In genomic region chr9:91312717-91313325, GRCh38 we compare ENCODE assay signal across 19 cellular contexts. TPM values are rescaled to one million over a fixed set of nuclear protein-coding genes. Genes with fewer than 3 reads are reported as not detected.
A peak's percentile ranks its signal among the peaks of the same experiment; 100 is the strongest.
DNase-seq lines count a peak whose midpoint lies in the region; ATAC-seq and TF ChIP-seq lines count a peak whose summit lies in the region.
"Had no signal": no experiment of that assay in that cellular context is flagged by ENCODE, and none has a peak within 500 bp of the region (broad histone marks: within the 10 kb centered on the region; RNA-seq: fewer than 3 reads in every experiment).

No MANE protein-coding gene starts in this region.

- peak overlapping the region; percentile 53 for H3K4me2 ChIP-seq in mammary epithelial cell (ENCODE audit: insufficient read depth, low read depth, low read length)
- H3K4me2 ChIP-seq: BLaER1 had no signal

- dilution Hi-C loops in mammary epithelial cell (cut with HindIII; ENCODE audit: low sequenced_read_pairs): no loop called here

- ATAC-seq in activated naive CD4-positive, alpha-beta T cell treated with anti-CD3 and anti-CD28 coated beads, Interleukin-2, amount 50 U/mL, for 72 hours: no peak
- peak; percentile 79 for ATAC-seq in left lung
- no peak for ATAC-seq in GM18861 (IDR thresholded peaks at IDR 0.05; ENCODE audit: unreplicated experiment)

- no peaks in the 10 kb centered on the region for H3K9me3 ChIP-seq in mammary epithelial cell (replicated peaks; ENCODE audit: insufficient read depth, low read length)
- no peaks in the 10 kb centered on the region for H3K9me3 ChIP-seq in left lung

- in situ Hi-C loops in mammary epithelial cell (cut with MboI; ENCODE audit: low sequenced_read_pairs in 2 of 2): no loop called here

- no TSS peak for BruUV-seq in mammary epithelial cell (replicated peaks; lab: Mats Ljungman, UMichigan)

- peak overlapping the region; percentile 44 for H2AFZ ChIP-seq in mammary epithelial cell (ENCODE audit: low read depth, low read length)

- no peaks in the 10 kb centered on the region for H3K9me3 Mint-ChIP-seq in activated naive CD4-positive, alpha-beta T cell treated with anti-CD3 and anti-CD28 coated beads, Interleukin-2, amount 10 ng/mL, durations not matched to agents 7 days and 5 days
- H3K9me3 Mint-ChIP-seq in activated naive CD4-positive, alpha-beta T cell treated with anti-CD3 and anti-CD28 coated beads, Interleukin-2, amount 50 U/mL, for 72 hours: no peaks in the 10 kb centered on the region
- H3K9me3 Mint-ChIP-seq: nephron progenitor cell had no signal

- no peaks in the 10 kb centered on the region for H4K20me1 ChIP-seq in mammary epithelial cell (ENCODE audit: insufficient read depth, low read length)
- H4K20me1 ChIP-seq: BLaER1 had no signal

- no peaks in the 10 kb centered on the region for H3K4me1 Mint-ChIP-seq in activated naive CD4-positive, alpha-beta T cell treated with anti-CD3 and anti-CD28 coated beads, Interleukin-2, amount 10 ng/mL, durations not matched to agents 7 days and 5 days
- H3K4me1 Mint-ChIP-seq: nephron progenitor cell had no signal

- H3K4me3 ChIP-seq in mammary epithelial cell (replicated peaks in 1 of 3; ENCODE audit: insufficient read depth in 1 of 3, low read depth in 2 of 3, low read length in 3 of 3): no peak overlapping the region
- H3K4me3 ChIP-seq in left lung: no peak overlapping the region
- no peak overlapping the region for H3K4me3 ChIP-seq in urinary bladder (ENCODE audit: low read depth, low read length)
- H3K4me3 ChIP-seq: BLaER1, skin epidermis had no signal

- no peaks in the 10 kb centered on the region for H3K27me3 ChIP-seq in mammary epithelial cell (ENCODE audit: insufficient read depth, low read length)
- no peaks in the 10 kb centered on the region for H3K27me3 ChIP-seq in left lung
- H3K27me3 ChIP-seq: BLaER1 had no signal

- TF ChIP-seq CTCF in mammary epithelial cell (conservative IDR thresholded peaks at IDR 0.05 in 1 of 2, IDR thresholded peaks at IDR 0.05 in 1 of 2; ENCODE audit: extremely low read depth in 1 of 2, insufficient read depth in 1 of 2, low read depth in 1 of 2, low read length in 2 of 2) (no peak), left lung (IDR thresholded peaks at IDR 0.05) (no peak)

- peak overlapping the region; percentile 11 for H3K9ac ChIP-seq in mammary epithelial cell (ENCODE audit: insufficient read depth, low read length)
- H3K9ac ChIP-seq: BLaER1 had no signal

- no peaks in the 10 kb centered on the region for H3K79me2 ChIP-seq in mammary epithelial cell (ENCODE audit: insufficient read depth, low read length)

- intact Hi-C loops in mammary epithelial cell (cut with micrococcal nuclease) (loop anchor here (5.0 kb wide), 1 partner anchor 109 kb away; the partner anchor contains the start of gene NFIL3), left lung (cut with DNase I) (no loop called here)

- WGBS in mammary epithelial cell (ENCODE audit: low coverage, missing lambda C conversion rate): 22% methylated on average over 4 of the region's 4 CpGs
- WGBS in urinary bladder: 82% methylated on average over 4 of the region's 4 CpGs

- H3K27ac Mint-ChIP-seq in activated naive CD4-positive, alpha-beta T cell treated with anti-CD3 and anti-CD28 coated beads, Interleukin-2, amount 10 ng/mL, durations not matched to agents 7 days and 5 days: peak overlapping the region; percentile 35
- H3K27ac Mint-ChIP-seq in activated naive CD4-positive, alpha-beta T cell treated with anti-CD3 and anti-CD28 coated beads, Interleukin-2, amount 50 U/mL, for 72 hours: no peak overlapping the region
- H3K27ac Mint-ChIP-seq: nephron progenitor cell had no signal

- no peak for DNase-seq in activated naive CD4-positive, alpha-beta T cell treated with anti-CD3 and anti-CD28 coated beads, Interleukin-2, amount 10 ng/mL, durations not matched to agents 7 days and 5 days
- no peak for DNase-seq in activated naive CD4-positive, alpha-beta T cell treated with anti-CD3 and anti-CD28 coated beads, Interleukin-2, amount 50 U/mL, for 72 hours (ENCODE audit: low spot score in 2 of 2)
- peak; percentile 80 for DNase-seq in mammary epithelial cell
- DNase-seq in left lung: no peak
- DNase-seq in SHP77 treated with DMSO at 0.1 percent for 48 hours (lab: John Stamatoyannopoulos, UW): no peak
- DNase-seq in GDM1 (lab: John Stamatoyannopoulos, UW): no peak
- DNase-seq: activated CD4-positive, alpha-beta T cell treated with anti-CD3 and anti-CD28 coated beads, Interleukin-2, amount 50 U/mL, for 48 hours; activated naive CD4-positive, alpha-beta T cell treated with anti-CD3 and anti-CD28 coated beads, Interleukin-2, amount 50 U/mL, for 16 hours; activated T-cell treated with anti-CD3 and anti-CD28 coated beads for 4 hours; DMS153; MM.1S; NCI-H187 treated with DMSO at 0.1 percent for 48 hours; nephron progenitor cell; stimulated activated CD4-positive, alpha-beta T cell treated with anti-CD3 and anti-CD28 coated beads, Interleukin-4, amount 100 ng/mL, for 1 hour; substantia nigra had no signal

- H3K4me3 Mint-ChIP-seq in activated naive CD4-positive, alpha-beta T cell treated with anti-CD3 and anti-CD28 coated beads, Interleukin-2, amount 10 ng/mL, durations not matched to agents 7 days and 5 days: no peak overlapping the region
- H3K4me3 Mint-ChIP-seq: nephron progenitor cell had no signal

- no peak overlapping the region for H3K27ac ChIP-seq in mammary epithelial cell (ENCODE audit: insufficient read depth, low read depth, low read length)
- no peak overlapping the region for H3K27ac ChIP-seq in left lung
- peak overlapping the region; percentile 10 for H3K27ac ChIP-seq in urinary bladder (ENCODE audit: low read depth)
- H3K27ac ChIP-seq: BLaER1 had no signal

- H3K36me3 Mint-ChIP-seq in activated naive CD4-positive, alpha-beta T cell treated with anti-CD3 and anti-CD28 coated beads, Interleukin-2, amount 10 ng/mL, durations not matched to agents 7 days and 5 days: peaks cover 16% of the 10 kb centered on the region
- H3K36me3 Mint-ChIP-seq in activated naive CD4-positive, alpha-beta T cell treated with anti-CD3 and anti-CD28 coated beads, Interleukin-2, amount 50 U/mL, for 72 hours: peaks cover 23 to 27% of the 10 kb centered on the region in 2 donors

- CTCF ChIA-PET in activated naive CD4-positive, alpha-beta T cell treated with anti-CD3 and anti-CD28 coated beads, Interleukin-2, amount 10 ng/mL, durations not matched to agents 7 days and 5 days (lab: Charles Lee): interaction anchor here (1.2 kb wide), 1 partner anchor 9 kb away, joined by 4 read pairs; no protein-coding TSS in a partner anchor
- CTCF ChIA-PET in mammary epithelial cell (lab: Charles Lee; ENCODE audit: low non-redundant PET): no interaction called here

- no peaks in the 10 kb centered on the region for H3K36me3 ChIP-seq in mammary epithelial cell (ENCODE audit: insufficient read depth, low read length)
- no peaks in the 10 kb centered on the region for H3K36me3 ChIP-seq in left lung
- no peaks in the 10 kb centered on the region for H3K36me3 ChIP-seq in urinary bladder (ENCODE audit: insufficient read depth)

- H3K4me1 ChIP-seq in mammary epithelial cell (ENCODE audit: insufficient read depth, low read length): peaks cover 7% of the 10 kb centered on the region
- no peaks in the 10 kb centered on the region for H3K4me1 ChIP-seq in left lung
- H3K4me1 ChIP-seq in urinary bladder (ENCODE audit: insufficient read depth): no peaks in the 10 kb centered on the region
- H3K4me1 ChIP-seq: BLaER1 had no signal

- no peaks in the 10 kb centered on the region for H3K27me3 Mint-ChIP-seq in activated naive CD4-positive, alpha-beta T cell treated with anti-CD3 and anti-CD28 coated beads, Interleukin-2, amount 10 ng/mL, durations not matched to agents 7 days and 5 days

RNA-seq across cellular contexts. Expression of gene AUH, which starts 48.9 kb away (rescaled TPM):
- 10 to 100 TPM; 24.1 to 39.7 TPM for total RNA-seq in activated naive CD4-positive, alpha-beta T cell treated with anti-CD3 and anti-CD28 coated beads, Interleukin-2, amount 50 U/mL, for 72 hours
- total RNA-seq in mammary epithelial cell: 10 to 100 TPM; 10.9 to 11.5 TPM
- 3.4 TPM for polyA plus RNA-seq in mammary epithelial cell
- not detected for polyA minus RNA-seq in mammary epithelial cell
- 10 to 100 TPM; 13.6 to 16.8 TPM for total RNA-seq in left lung
- 34.2 TPM for total RNA-seq in urinary bladder
- polyA plus RNA-seq in urinary bladder: 14.9 TPM
